Comparison of ENCODE assay signal across 8 cellular contexts in the genomic region with DNA sequence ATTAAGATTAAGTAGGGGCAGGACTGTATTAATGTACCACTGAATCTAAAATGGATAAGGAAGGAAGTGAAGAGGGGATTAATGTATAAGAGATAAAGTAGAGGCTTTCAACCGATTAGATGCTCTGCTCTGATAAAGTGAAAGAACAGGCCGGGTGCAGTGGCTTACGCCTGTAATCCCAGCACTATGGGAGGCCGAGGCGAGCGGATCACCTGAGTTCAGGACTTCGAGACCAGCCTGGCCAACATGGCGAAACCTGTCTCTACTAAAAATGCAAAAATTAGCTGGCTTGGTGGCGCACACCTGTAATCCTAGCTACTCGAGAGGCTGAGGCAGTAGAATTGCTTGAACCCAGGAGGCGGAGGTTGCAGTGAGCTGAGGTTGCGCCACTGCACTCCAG. TPM values are rescaled to one million over a fixed set of nuclear protein-coding genes. Genes with fewer than 3 reads are reported as not detected.
A peak's percentile ranks its signal among the peaks of the same experiment; 100 is the strongest.
DNase-seq lines count a peak whose midpoint lies in the region; ATAC-seq and TF ChIP-seq lines count a peak whose summit lies in the region.
"Not testable (repeated sequence)": the region's sequence is repeated elsewhere in the genome, so short reads cannot be mapped to it uniquely, and the experiment has no call there.

No MANE protein-coding gene starts in this region.

- not testable (repeated sequence) for H3K27me3 ChIP-seq in CD4-positive, alpha-beta T cell (ENCODE audit: control insufficient read depth, insufficient read depth, low read length); WERI-Rb-1 (ENCODE audit: insufficient read depth, low read depth, severe bottlenecking)

- not testable (repeated sequence) for ATAC-seq in CD4-positive, alpha-beta T cell (ENCODE audit: poor library complexity); effector memory CD8-positive, alpha-beta T cell (replicated peaks); naive B cell (ENCODE audit: low read depth in 2 of 2); stimulated activated effector memory CD8-positive, alpha-beta T cell treated with anti-CD3 and anti-CD28 coated beads, Interleukin-12 subunit alpha, Interleukin-12 subunit beta, amount 100 ng/mL, for 72 hours

- not testable (repeated sequence) for H3K27me3 Mint-ChIP-seq in CD4-positive, alpha-beta T cell; activated naive CD4-positive, alpha-beta T cell treated with anti-CD3 and anti-CD28 coated beads for 36 hours (ENCODE audit: low read depth); effector memory CD8-positive, alpha-beta T cell; naive B cell

- H3K9me3 ChIP-seq in CD4-positive, alpha-beta T cell (ENCODE audit: control insufficient read depth, low read length); WERI-Rb-1 (ENCODE audit: severe bottlenecking): not testable (repeated sequence)

- intact Hi-C loops in CD4-positive, alpha-beta T cell (cut with DNase I, micrococcal nuclease); activated naive CD4-positive, alpha-beta T cell treated with anti-CD3 and anti-CD28 coated beads for 36 hours (cut with micrococcal nuclease): not testable (repeated sequence)

- peak overlapping the region; percentile 70 for H3K27ac Mint-ChIP-seq in CD4-positive, alpha-beta T cell
- H3K27ac Mint-ChIP-seq in activated naive CD4-positive, alpha-beta T cell treated with anti-CD3 and anti-CD28 coated beads for 36 hours = not testable (repeated sequence)
- H3K27ac Mint-ChIP-seq in effector memory CD8-positive, alpha-beta T cell = peak overlapping the region; percentile 2 to 12
- peak overlapping the region in 2 of 6 donors; percentile 48 to 49 for H3K27ac Mint-ChIP-seq in naive B cell
- peak overlapping the region; percentile 82 for H3K27ac Mint-ChIP-seq in stimulated activated effector memory CD8-positive, alpha-beta T cell treated with anti-CD3 and anti-CD28 coated beads, Interleukin-12 subunit alpha, Interleukin-12 subunit beta, amount 100 ng/mL, for 72 hours

- CTCF ChIA-PET in CD4-positive, alpha-beta T cell (lab: Charles Lee); activated naive CD4-positive, alpha-beta T cell treated with anti-CD3 and anti-CD28 coated beads for 36 hours (lab: Charles Lee): not testable (repeated sequence)

- peak overlapping the region; percentile 66; the same call in 1 of the 2 replicates for H3K4me3 ChIP-seq in HFF-Myc (replicated peaks; ENCODE audit: low read depth, low read length)
- H3K4me3 ChIP-seq in WERI-Rb-1 (ENCODE audit: low read depth, low read length) = not testable (repeated sequence)

- POLR2A ChIA-PET in CD4-positive, alpha-beta T cell (lab: Charles Lee) = interaction anchor here (1.2 to 3.0 kb wide), 2 partner anchors 75 to 154 kb away, joined by 3 to 61 read pairs; a partner anchor contains a TSS

- not testable (repeated sequence) for H3K27ac ChIP-seq in CD4-positive, alpha-beta T cell (ENCODE audit: low read depth, low read length); WERI-Rb-1

- peaks cover 39% of the 10 kb centered on the region for H3K4me1 Mint-ChIP-seq in CD4-positive, alpha-beta T cell (ENCODE audit: low read depth)
- peaks cover 35% of the 10 kb centered on the region for H3K4me1 Mint-ChIP-seq in activated naive CD4-positive, alpha-beta T cell treated with anti-CD3 and anti-CD28 coated beads for 36 hours (ENCODE audit: low read depth)
- peaks cover 29 to 38% of the 10 kb centered on the region in 2 donors for H3K4me1 Mint-ChIP-seq in effector memory CD8-positive, alpha-beta T cell (ENCODE audit: low read depth in 2 of 2)
- peaks cover 41 to 46% (median 42%) of the 10 kb centered on the region in 3 donors for H3K4me1 Mint-ChIP-seq in naive B cell
- peaks cover 36% of the 10 kb centered on the region for H3K4me1 Mint-ChIP-seq in stimulated activated effector memory CD8-positive, alpha-beta T cell treated with anti-CD3 and anti-CD28 coated beads, Interleukin-12 subunit alpha, Interleukin-12 subunit beta, amount 100 ng/mL, for 72 hours

- TF ChIP-seq CTCF in CD4-positive, alpha-beta T cell (IDR thresholded peaks at IDR 0.05); HFF-Myc (IDR thresholded peaks at IDR 0.05; ENCODE audit: low read depth, low read length, missing control alignments); WERI-Rb-1 (IDR thresholded peaks at IDR 0.05; ENCODE audit: low read depth, low read length): not testable (repeated sequence)

- H3K36me3 Mint-ChIP-seq in CD4-positive, alpha-beta T cell (ENCODE audit: low read depth) = peaks cover 27% of the 10 kb centered on the region
- peaks cover 13% of the 10 kb centered on the region for H3K36me3 Mint-ChIP-seq in activated naive CD4-positive, alpha-beta T cell treated with anti-CD3 and anti-CD28 coated beads for 36 hours (ENCODE audit: low read depth)
- peaks cover 19% of the 10 kb centered on the region for H3K36me3 Mint-ChIP-seq in effector memory CD8-positive, alpha-beta T cell (ENCODE audit: insufficient read depth)
- H3K36me3 Mint-ChIP-seq in naive B cell = not testable (repeated sequence)
- peaks cover 29% of the 10 kb centered on the region for H3K36me3 Mint-ChIP-seq in stimulated activated effector memory CD8-positive, alpha-beta T cell treated with anti-CD3 and anti-CD28 coated beads, Interleukin-12 subunit alpha, Interleukin-12 subunit beta, amount 100 ng/mL, for 72 hours

- peak overlapping the region; percentile 80 for H3K4me3 Mint-ChIP-seq in CD4-positive, alpha-beta T cell
- peak overlapping the region; percentile 61 for H3K4me3 Mint-ChIP-seq in activated naive CD4-positive, alpha-beta T cell treated with anti-CD3 and anti-CD28 coated beads for 36 hours
- H3K4me3 Mint-ChIP-seq in effector memory CD8-positive, alpha-beta T cell = peak overlapping the region; percentile 2 to 96
- peak overlapping the region in 7 of 8 donors; percentile 64 to 81 (median 75) for H3K4me3 Mint-ChIP-seq in naive B cell
- peak overlapping the region; percentile 97 for H3K4me3 Mint-ChIP-seq in stimulated activated effector memory CD8-positive, alpha-beta T cell treated with anti-CD3 and anti-CD28 coated beads, Interleukin-12 subunit alpha, Interleukin-12 subunit beta, amount 100 ng/mL, for 72 hours

- H3K36me3 ChIP-seq in WERI-Rb-1 = not testable (repeated sequence)

- H3K9me3 Mint-ChIP-seq in CD4-positive, alpha-beta T cell; activated naive CD4-positive, alpha-beta T cell treated with anti-CD3 and anti-CD28 coated beads for 36 hours; effector memory CD8-positive, alpha-beta T cell; naive B cell; stimulated activated effector memory CD8-positive, alpha-beta T cell treated with anti-CD3 and anti-CD28 coated beads, Interleukin-12 subunit alpha, Interleukin-12 subunit beta, amount 100 ng/mL, for 72 hours: not testable (repeated sequence)

- not testable (repeated sequence) for DNase-seq in CD4-positive, alpha-beta T cell; HFF-Myc (ENCODE audit: extremely low read depth, low read depth); activated naive CD4-positive, alpha-beta T cell treated with anti-CD3 and anti-CD28 coated beads for 36 hours; effector memory CD8-positive, alpha-beta T cell; naive B cell; stimulated activated effector memory CD8-positive, alpha-beta T cell treated with anti-CD3 and anti-CD28 coated beads, Interleukin-12 subunit alpha, Interleukin-12 subunit beta, amount 100 ng/mL, for 72 hours (ENCODE audit: low spot score in 2 of 2)
- DNase-seq in NCI-H82 treated with DMSO at 0.1 percent for 48 hours (lab: John Stamatoyannopoulos, UW; ENCODE audit: unreplicated experiment) (peak; percentile 77), WERI-Rb-1 (peak; percentile 82)

RNA-seq across cellular contexts. Expression of a gene that starts 1.5 kb away (rescaled TPM):
- total RNA-seq in CD4-positive, alpha-beta T cell = 10 to 100 TPM; 25.0 to 27.9 TPM
- total RNA-seq in activated naive CD4-positive, alpha-beta T cell treated with anti-CD3 and anti-CD28 coated beads for 36 hours = 10 to 100 TPM; 14.2 to 15.9 TPM
- polyA plus RNA-seq in naive B cell (ENCODE audit: low read depth in 6 of 6) = 10 to 100 TPM in 1 of 6 donors, 1 to 10 TPM in 5; 3.0 to 13.6 (median 5.4) TPM
